In the genomic region with DNA sequence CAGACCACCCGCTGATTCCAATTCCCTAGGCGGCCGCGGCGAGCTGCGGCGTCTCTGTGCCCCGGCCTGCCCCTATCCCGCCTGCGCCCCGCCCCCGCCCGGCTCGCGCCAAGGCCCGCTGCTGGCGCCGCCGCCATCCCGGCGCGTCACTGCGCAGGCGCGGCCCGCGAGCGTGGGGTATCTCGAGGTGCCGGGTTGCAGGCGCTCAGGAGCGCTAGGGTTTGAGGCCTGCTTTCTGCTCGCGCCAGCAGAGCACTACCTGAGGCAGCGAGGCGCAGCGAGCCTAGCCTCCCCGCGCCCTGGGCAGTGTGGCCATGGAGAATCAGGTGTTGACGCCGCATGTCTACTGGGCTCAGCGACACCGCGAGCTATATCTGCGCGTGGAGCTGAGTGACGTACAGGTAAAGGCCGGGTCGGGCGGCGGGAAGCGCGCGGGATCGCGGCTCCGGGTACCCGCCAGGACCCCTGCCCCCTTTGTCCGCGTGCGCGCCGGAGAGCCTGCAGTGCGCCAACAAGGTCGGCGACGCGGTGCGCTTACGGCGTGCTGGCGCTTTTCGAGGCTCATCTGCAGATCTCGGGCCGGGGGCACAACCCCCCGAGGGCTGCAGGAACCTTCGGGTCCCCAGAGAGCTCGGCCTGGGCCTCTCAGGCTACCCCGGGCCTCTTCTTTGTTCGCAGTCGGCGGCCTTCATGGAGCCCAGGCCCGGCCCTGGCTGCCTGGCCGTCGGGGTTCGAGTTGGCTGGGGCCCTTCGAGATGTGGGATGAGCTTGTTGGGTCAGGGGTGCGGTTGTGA, we compare ENCODE assay signal across 1 cellular context.
A peak's percentile ranks its signal among the peaks of the same experiment; 100 is the strongest.
TF ChIP-seq lines count a peak whose summit lies in the region.

A gene with protein sequence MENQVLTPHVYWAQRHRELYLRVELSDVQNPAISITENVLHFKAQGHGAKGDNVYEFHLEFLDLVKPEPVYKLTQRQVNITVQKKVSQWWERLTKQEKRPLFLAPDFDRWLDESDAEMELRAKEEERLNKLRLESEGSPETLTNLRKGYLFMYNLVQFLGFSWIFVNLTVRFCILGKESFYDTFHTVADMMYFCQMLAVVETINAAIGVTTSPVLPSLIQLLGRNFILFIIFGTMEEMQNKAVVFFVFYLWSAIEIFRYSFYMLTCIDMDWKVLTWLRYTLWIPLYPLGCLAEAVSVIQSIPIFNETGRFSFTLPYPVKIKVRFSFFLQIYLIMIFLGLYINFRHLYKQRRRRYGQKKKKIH (plus strand): TSS at position 146 of the 794 bp plus-strand sequence. CDS start 169 bp downstream, at position 315.

TF ChIP-seq in GM12878, 131 proteins besides CTCF, POLR2A, EP300 and RAD21 (continued from another document):
- TF ChIP-seq, protein P1, sequence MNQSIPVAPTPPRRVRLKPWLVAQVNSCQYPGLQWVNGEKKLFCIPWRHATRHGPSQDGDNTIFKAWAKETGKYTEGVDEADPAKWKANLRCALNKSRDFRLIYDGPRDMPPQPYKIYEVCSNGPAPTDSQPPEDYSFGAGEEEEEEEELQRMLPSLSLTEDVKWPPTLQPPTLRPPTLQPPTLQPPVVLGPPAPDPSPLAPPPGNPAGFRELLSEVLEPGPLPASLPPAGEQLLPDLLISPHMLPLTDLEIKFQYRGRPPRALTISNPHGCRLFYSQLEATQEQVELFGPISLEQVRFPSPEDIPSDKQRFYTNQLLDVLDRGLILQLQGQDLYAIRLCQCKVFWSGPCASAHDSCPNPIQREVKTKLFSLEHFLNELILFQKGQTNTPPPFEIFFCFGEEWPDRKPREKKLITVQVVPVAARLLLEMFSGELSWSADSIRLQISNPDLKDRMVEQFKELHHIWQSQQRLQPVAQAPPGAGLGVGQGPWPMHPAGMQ (IDR thresholded peaks at IDR 0.05; ENCODE audit: borderline replicate concordance) = no peak
- 0 out of 2 replicates have a peak, but pooled peaks have one; percentile 2 for TF ChIP-seq HDAC2 (IDR thresholded peaks at IDR 0.05)
- peak in 1 of 2 experiments; percentile 87; a peak in 2 of 3 replicates for TF ChIP-seq EGR1 (IDR thresholded peaks at IDR 0.05; ENCODE audit: borderline replicate concordance in 1 of 2, low read depth in 2 of 2, low read length in 2 of 2)
- TF ChIP-seq MXI1 (IDR thresholded peaks at IDR 0.05; ENCODE audit: low read depth, low read length) = peak; percentile 58; the same call in 1 of the 2 replicates
- TF ChIP-seq ZNF207 (IDR thresholded peaks at IDR 0.05; ENCODE audit: borderline replicate concordance) = no peak
- peak; percentile 87 for TF ChIP-seq GATAD2B (conservative IDR thresholded peaks at IDR 0.05; ENCODE audit: low read depth)
- TF ChIP-seq, protein P2, sequence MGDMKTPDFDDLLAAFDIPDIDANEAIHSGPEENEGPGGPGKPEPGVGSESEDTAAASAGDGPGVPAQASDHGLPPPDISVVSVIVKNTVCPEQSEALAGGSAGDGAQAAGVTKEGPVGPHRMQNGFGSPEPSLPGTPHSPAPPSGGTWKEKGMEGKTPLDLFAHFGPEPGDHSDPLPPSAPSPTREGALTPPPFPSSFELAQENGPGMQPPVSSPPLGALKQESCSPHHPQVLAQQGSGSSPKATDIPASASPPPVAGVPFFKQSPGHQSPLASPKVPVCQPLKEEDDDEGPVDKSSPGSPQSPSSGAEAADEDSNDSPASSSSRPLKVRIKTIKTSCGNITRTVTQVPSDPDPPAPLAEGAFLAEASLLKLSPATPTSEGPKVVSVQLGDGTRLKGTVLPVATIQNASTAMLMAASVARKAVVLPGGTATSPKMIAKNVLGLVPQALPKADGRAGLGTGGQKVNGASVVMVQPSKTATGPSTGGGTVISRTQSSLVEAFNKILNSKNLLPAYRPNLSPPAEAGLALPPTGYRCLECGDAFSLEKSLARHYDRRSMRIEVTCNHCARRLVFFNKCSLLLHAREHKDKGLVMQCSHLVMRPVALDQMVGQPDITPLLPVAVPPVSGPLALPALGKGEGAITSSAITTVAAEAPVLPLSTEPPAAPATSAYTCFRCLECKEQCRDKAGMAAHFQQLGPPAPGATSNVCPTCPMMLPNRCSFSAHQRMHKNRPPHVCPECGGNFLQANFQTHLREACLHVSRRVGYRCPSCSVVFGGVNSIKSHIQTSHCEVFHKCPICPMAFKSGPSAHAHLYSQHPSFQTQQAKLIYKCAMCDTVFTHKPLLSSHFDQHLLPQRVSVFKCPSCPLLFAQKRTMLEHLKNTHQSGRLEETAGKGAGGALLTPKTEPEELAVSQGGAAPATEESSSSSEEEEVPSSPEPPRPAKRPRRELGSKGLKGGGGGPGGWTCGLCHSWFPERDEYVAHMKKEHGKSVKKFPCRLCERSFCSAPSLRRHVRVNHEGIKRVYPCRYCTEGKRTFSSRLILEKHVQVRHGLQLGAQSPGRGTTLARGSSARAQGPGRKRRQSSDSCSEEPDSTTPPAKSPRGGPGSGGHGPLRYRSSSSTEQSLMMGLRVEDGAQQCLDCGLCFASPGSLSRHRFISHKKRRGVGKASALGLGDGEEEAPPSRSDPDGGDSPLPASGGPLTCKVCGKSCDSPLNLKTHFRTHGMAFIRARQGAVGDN (IDR thresholded peaks at IDR 0.05) = peak; percentile 82
- peak; percentile 55 for TF ChIP-seq MYC (IDR thresholded peaks at IDR 0.05; ENCODE audit: insufficient read depth, insufficient read length, insufficient replicate concordance, low read length, severe bottlenecking)
- 0 out of 2 replicates have a peak, but pooled peaks have one; percentile 42 for TF ChIP-seq CHD1 (IDR thresholded peaks at IDR 0.05; ENCODE audit: low read depth, low read length)
- peak in 1 of 2 experiments; percentile 30; a peak in 1 of 4 replicates for TF ChIP-seq BHLHE40 (IDR thresholded peaks at IDR 0.05; ENCODE audit: borderline replicate concordance in 1 of 2, low read depth in 2 of 2, low read length in 1 of 2)
- TF ChIP-seq KAT2A (conservative IDR thresholded peaks at IDR 0.05; ENCODE audit: control insufficient read depth, low read depth, low read length) = no peak
- 0 out of 2 replicates have a peak, but pooled peaks have one; percentile 21 for TF ChIP-seq JUND (IDR thresholded peaks at IDR 0.05; ENCODE audit: low read depth, low read length)
- peak; percentile 56; the same call in 1 of the 2 replicates for TF ChIP-seq POLR2AphosphoS5 (IDR thresholded peaks at IDR 0.05; ENCODE audit: low read length)
- TF ChIP-seq NRF1 (conservative IDR thresholded peaks at IDR 0.05; ENCODE audit: low read depth, low read length) = peak; percentile 64
- TF ChIP-seq, protein P3, sequence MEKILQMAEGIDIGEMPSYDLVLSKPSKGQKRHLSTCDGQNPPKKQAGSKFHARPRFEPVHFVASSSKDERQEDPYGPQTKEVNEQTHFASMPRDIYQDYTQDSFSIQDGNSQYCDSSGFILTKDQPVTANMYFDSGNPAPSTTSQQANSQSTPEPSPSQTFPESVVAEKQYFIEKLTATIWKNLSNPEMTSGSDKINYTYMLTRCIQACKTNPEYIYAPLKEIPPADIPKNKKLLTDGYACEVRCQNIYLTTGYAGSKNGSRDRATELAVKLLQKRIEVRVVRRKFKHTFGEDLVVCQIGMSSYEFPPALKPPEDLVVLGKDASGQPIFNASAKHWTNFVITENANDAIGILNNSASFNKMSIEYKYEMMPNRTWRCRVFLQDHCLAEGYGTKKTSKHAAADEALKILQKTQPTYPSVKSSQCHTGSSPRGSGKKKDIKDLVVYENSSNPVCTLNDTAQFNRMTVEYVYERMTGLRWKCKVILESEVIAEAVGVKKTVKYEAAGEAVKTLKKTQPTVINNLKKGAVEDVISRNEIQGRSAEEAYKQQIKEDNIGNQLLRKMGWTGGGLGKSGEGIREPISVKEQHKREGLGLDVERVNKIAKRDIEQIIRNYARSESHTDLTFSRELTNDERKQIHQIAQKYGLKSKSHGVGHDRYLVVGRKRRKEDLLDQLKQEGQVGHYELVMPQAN (conservative IDR thresholded peaks at IDR 0.05) = peak; percentile 58
- TF ChIP-seq, protein P4, sequence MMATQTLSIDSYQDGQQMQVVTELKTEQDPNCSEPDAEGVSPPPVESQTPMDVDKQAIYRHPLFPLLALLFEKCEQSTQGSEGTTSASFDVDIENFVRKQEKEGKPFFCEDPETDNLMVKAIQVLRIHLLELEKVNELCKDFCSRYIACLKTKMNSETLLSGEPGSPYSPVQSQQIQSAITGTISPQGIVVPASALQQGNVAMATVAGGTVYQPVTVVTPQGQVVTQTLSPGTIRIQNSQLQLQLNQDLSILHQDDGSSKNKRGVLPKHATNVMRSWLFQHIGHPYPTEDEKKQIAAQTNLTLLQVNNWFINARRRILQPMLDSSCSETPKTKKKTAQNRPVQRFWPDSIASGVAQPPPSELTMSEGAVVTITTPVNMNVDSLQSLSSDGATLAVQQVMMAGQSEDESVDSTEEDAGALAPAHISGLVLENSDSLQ (IDR thresholded peaks at IDR 0.05) = peak; percentile 52; the same call in 1 of the 2 replicates
- TF ChIP-seq RB1 (IDR thresholded peaks at IDR 0.05; ENCODE audit: borderline replicate concordance) = 0 out of 2 replicates have a peak, but pooled peaks have one; percentile 47
- no peak for TF ChIP-seq CHD2 (IDR thresholded peaks at IDR 0.05; ENCODE audit: borderline replicate concordance, low read depth, low read length)
- TF ChIP-seq YY1 (IDR thresholded peaks at IDR 0.05; ENCODE audit: low read depth, low read length) = 0 out of 2 replicates have a peak, but pooled peaks have one; percentile 53
